Comparison of ENCODE assay signal across 10 cellular contexts in genomic region chr7:129969881-129970446, GRCh38. TPM values are rescaled to one million over a fixed set of nuclear protein-coding genes. Genes with fewer than 3 reads are reported as not detected.
DNase-seq lines count a peak whose midpoint lies in the region; ATAC-seq and TF ChIP-seq lines count a peak whose summit lies in the region.
"Had no signal": no experiment of that assay in that cellular context is flagged by ENCODE, and none has a peak within 500 bp of the region (broad histone marks: within the 10 kb centered on the region; RNA-seq: fewer than 3 reads in every experiment).

No MANE protein-coding gene starts in this region.

- H3K27ac ChIP-seq in brain microvascular endothelial cell (peak overlapping the region; percentile 70), aorta (ENCODE audit: low read depth in 1 of 2, low read length in 2 of 2) (peak overlapping the region; percentile 15 to 78)

- no peaks in the 10 kb centered on the region for H3K27me3 Mint-ChIP-seq in activated naive CD4-positive, alpha-beta T cell treated with anti-CD3 and anti-CD28 coated beads for 36 hours (ENCODE audit: low read depth)

- intact Hi-C loops in activated naive CD4-positive, alpha-beta T cell treated with anti-CD3 and anti-CD28 coated beads for 36 hours (cut with micrococcal nuclease) = no loop called here
- intact Hi-C loops in left colon (cut with DNase I, micrococcal nuclease) = no loop called here
- intact Hi-C loops in aorta (cut with DNase I) = no loop called here

- no peak for TF ChIP-seq CTCF in brain microvascular endothelial cell (IDR thresholded peaks at IDR 0.05; ENCODE audit: low read depth, low read length, missing control alignments)

- peaks cover 0 to 2% of the 10 kb centered on the region in 2 donors for H3K4me1 ChIP-seq in aorta (ENCODE audit: control insufficient read depth in 1 of 2, insufficient read depth in 2 of 2, low read length in 2 of 2)

- in situ Hi-C loops in brain microvascular endothelial cell (cut with HindIII; ENCODE audit: low pct_ligation_motif_present, low sequenced_read_pairs) = no loop called here

- DNase-seq in activated naive CD4-positive, alpha-beta T cell treated with anti-CD3 and anti-CD28 coated beads, Interleukin-2, amount 50 U/mL, for 72 hours (ENCODE audit: low spot score in 2 of 2) = no peak
- no peak for DNase-seq in activated naive CD4-positive, alpha-beta T cell treated with anti-CD3 and anti-CD28 coated beads for 36 hours
- peak; percentile 67 for DNase-seq in brain microvascular endothelial cell
- DNase-seq in left colon = peak; percentile 37 to 42
- no peak for DNase-seq in aorta
- DNase-seq in NCI-H1436 (lab: John Stamatoyannopoulos, UW) = no peak
- DNase-seq: activated effector memory CD4-positive, alpha-beta T cell treated with anti-CD3 and anti-CD28 coated beads, Interleukin-2, amount 50 U/mL, for 16 hours; stimulated activated CD4-positive, alpha-beta T cell treated with anti-CD3 and anti-CD28 coated beads, Interleukin-4, amount 100 ng/mL, for 4 hours had no signal

- WGBS in aorta, 2 donors = 13 to 18% methylated on average over 3 of the region's 3 CpGs

- no peak for ATAC-seq in activated naive CD4-positive, alpha-beta T cell treated with anti-CD3 and anti-CD28 coated beads, Interleukin-2, amount 50 U/mL, for 72 hours
- peak; percentile 70 for ATAC-seq in left colon
- peak; percentile 36 for ATAC-seq in aorta (ENCODE audit: low FRiP score)
- ATAC-seq in HG03045 (IDR thresholded peaks at IDR 0.05; ENCODE audit: unreplicated experiment) = no peak
- no peak for ATAC-seq in GM19035 (IDR thresholded peaks at IDR 0.05; ENCODE audit: unreplicated experiment)

- no peak overlapping the region for H3K4me3 ChIP-seq in brain microvascular endothelial cell (ENCODE audit: low read depth, low read length)
- no peak overlapping the region for H3K4me3 ChIP-seq in aorta (ENCODE audit: low read length in 2 of 2)

- no peaks in the 10 kb centered on the region for H3K9me3 ChIP-seq in aorta (ENCODE audit: control insufficient read depth, low read length)

- peak overlapping the region; percentile 23 to 92 for H3K27ac Mint-ChIP-seq in activated naive CD4-positive, alpha-beta T cell treated with anti-CD3 and anti-CD28 coated beads, Interleukin-2, amount 50 U/mL, for 72 hours
- H3K27ac Mint-ChIP-seq in activated naive CD4-positive, alpha-beta T cell treated with anti-CD3 and anti-CD28 coated beads for 36 hours = no peak overlapping the region

- H3K4me3 Mint-ChIP-seq in activated naive CD4-positive, alpha-beta T cell treated with anti-CD3 and anti-CD28 coated beads for 36 hours = no peak overlapping the region

- H3K27me3 ChIP-seq in brain microvascular endothelial cell (replicated peaks) = no peaks in the 10 kb centered on the region
- H3K27me3 ChIP-seq in aorta (ENCODE audit: control insufficient read depth in 1 of 2, insufficient read depth in 2 of 2, low read length in 1 of 2) = no peaks in the 10 kb centered on the region

- H3K36me3 ChIP-seq in brain microvascular endothelial cell (replicated peaks) = no peaks in the 10 kb centered on the region
- H3K36me3 ChIP-seq in aorta (ENCODE audit: control insufficient read depth in 1 of 2, insufficient read depth in 2 of 2, low read length in 1 of 2) = no peaks in the 10 kb centered on the region

- no peaks in the 10 kb centered on the region for H3K36me3 Mint-ChIP-seq in activated naive CD4-positive, alpha-beta T cell treated with anti-CD3 and anti-CD28 coated beads, Interleukin-2, amount 50 U/mL, for 72 hours
- H3K36me3 Mint-ChIP-seq in activated naive CD4-positive, alpha-beta T cell treated with anti-CD3 and anti-CD28 coated beads for 36 hours (ENCODE audit: low read depth) = no peaks in the 10 kb centered on the region

- H3K9me3 Mint-ChIP-seq in activated naive CD4-positive, alpha-beta T cell treated with anti-CD3 and anti-CD28 coated beads, Interleukin-2, amount 50 U/mL, for 72 hours = no peaks in the 10 kb centered on the region
- no peaks in the 10 kb centered on the region for H3K9me3 Mint-ChIP-seq in activated naive CD4-positive, alpha-beta T cell treated with anti-CD3 and anti-CD28 coated beads for 36 hours

- H3K4me1 Mint-ChIP-seq in activated naive CD4-positive, alpha-beta T cell treated with anti-CD3 and anti-CD28 coated beads for 36 hours (ENCODE audit: low read depth) = no peaks in the 10 kb centered on the region

- CTCF ChIA-PET in activated naive CD4-positive, alpha-beta T cell treated with anti-CD3 and anti-CD28 coated beads for 36 hours (lab: Charles Lee) = no interaction called here

RNA-seq across cellular contexts. Expression of gene UBE2H, which starts 17.2 kb away (rescaled TPM):
- 10 to 100 TPM; 30.0 to 35.5 TPM for total RNA-seq in activated naive CD4-positive, alpha-beta T cell treated with anti-CD3 and anti-CD28 coated beads, Interleukin-2, amount 50 U/mL, for 72 hours
- total RNA-seq in activated naive CD4-positive, alpha-beta T cell treated with anti-CD3 and anti-CD28 coated beads for 36 hours = 10 to 100 TPM; 33.4 to 37.6 TPM
- 10 to 100 TPM; 32.2 to 49.1 TPM for total RNA-seq in left colon
- 100 to 1,000 TPM; 141 to 173 TPM for total RNA-seq in aorta
- polyA plus RNA-seq in aorta = 10 to 100 TPM; 52.3 to 57.9 TPM

Comparison
In these comparisons a context has a peak if more than half of its experiments do, and no peak if none do; other contexts are left out.
1. ATAC-seq: peak in left colon (single experiment) and aorta (single experiment); none in activated naive CD4-positive, alpha-beta T cell treated with anti-CD3 and anti-CD28 coated beads, Interleukin-2, amount 50 U/mL, for 72 hours (0 of 2), HG03045 (single experiment) and GM19035 (single experiment).
2. DNase-seq: peak in brain microvascular endothelial cell (single experiment) and left colon (2 of 2); none in activated naive CD4-positive, alpha-beta T cell treated with anti-CD3 and anti-CD28 coated beads, Interleukin-2, amount 50 U/mL, for 72 hours (0 of 2), activated naive CD4-positive, alpha-beta T cell treated with anti-CD3 and anti-CD28 coated beads for 36 hours (single experiment), aorta (0 of 2) and NCI-H1436 (single experiment).